Comparison of ENCODE assay signal across 1 cellular context in genomic region chr3:114290911-114291901, GRCh38.
TF ChIP-seq lines count a peak whose summit lies in the region.

No MANE protein-coding gene starts in this region.

TF ChIP-seq in GM12878, 131 proteins besides CTCF, POLR2A, EP300 and RAD21 (continues in another document):
- TF ChIP-seq YY1 (IDR thresholded peaks at IDR 0.05; ENCODE audit: low read depth, low read length): peak; percentile 79
- TF ChIP-seq, protein P1, sequence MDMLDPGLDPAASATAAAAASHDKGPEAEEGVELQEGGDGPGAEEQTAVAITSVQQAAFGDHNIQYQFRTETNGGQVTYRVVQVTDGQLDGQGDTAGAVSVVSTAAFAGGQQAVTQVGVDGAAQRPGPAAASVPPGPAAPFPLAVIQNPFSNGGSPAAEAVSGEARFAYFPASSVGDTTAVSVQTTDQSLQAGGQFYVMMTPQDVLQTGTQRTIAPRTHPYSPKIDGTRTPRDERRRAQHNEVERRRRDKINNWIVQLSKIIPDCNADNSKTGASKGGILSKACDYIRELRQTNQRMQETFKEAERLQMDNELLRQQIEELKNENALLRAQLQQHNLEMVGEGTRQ (IDR thresholded peaks at IDR 0.05; ENCODE audit: borderline replicate concordance, low read depth, low read length): no peak
- TF ChIP-seq, protein P2, sequence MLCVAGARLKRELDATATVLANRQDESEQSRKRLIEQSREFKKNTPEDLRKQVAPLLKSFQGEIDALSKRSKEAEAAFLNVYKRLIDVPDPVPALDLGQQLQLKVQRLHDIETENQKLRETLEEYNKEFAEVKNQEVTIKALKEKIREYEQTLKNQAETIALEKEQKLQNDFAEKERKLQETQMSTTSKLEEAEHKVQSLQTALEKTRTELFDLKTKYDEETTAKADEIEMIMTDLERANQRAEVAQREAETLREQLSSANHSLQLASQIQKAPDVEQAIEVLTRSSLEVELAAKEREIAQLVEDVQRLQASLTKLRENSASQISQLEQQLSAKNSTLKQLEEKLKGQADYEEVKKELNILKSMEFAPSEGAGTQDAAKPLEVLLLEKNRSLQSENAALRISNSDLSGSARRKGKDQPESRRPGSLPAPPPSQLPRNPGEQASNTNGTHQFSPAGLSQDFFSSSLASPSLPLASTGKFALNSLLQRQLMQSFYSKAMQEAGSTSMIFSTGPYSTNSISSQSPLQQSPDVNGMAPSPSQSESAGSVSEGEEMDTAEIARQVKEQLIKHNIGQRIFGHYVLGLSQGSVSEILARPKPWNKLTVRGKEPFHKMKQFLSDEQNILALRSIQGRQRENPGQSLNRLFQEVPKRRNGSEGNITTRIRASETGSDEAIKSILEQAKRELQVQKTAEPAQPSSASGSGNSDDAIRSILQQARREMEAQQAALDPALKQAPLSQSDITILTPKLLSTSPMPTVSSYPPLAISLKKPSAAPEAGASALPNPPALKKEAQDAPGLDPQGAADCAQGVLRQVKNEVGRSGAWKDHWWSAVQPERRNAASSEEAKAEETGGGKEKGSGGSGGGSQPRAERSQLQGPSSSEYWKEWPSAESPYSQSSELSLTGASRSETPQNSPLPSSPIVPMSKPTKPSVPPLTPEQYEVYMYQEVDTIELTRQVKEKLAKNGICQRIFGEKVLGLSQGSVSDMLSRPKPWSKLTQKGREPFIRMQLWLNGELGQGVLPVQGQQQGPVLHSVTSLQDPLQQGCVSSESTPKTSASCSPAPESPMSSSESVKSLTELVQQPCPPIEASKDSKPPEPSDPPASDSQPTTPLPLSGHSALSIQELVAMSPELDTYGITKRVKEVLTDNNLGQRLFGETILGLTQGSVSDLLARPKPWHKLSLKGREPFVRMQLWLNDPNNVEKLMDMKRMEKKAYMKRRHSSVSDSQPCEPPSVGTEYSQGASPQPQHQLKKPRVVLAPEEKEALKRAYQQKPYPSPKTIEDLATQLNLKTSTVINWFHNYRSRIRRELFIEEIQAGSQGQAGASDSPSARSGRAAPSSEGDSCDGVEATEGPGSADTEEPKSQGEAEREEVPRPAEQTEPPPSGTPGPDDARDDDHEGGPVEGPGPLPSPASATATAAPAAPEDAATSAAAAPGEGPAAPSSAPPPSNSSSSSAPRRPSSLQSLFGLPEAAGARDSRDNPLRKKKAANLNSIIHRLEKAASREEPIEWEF (IDR thresholded peaks at IDR 0.05; ENCODE audit: insufficient replicate concordance, low read depth, low read length): no peak
- no peak for TF ChIP-seq YBX1 (IDR thresholded peaks at IDR 0.05)
- TF ChIP-seq ZBED1 (IDR thresholded peaks at IDR 0.05; ENCODE audit: borderline replicate concordance): no peak
- TF ChIP-seq BACH1 (IDR thresholded peaks at IDR 0.05; ENCODE audit: borderline replicate concordance): peak; percentile 94
- TF ChIP-seq ATF7 (IDR thresholded peaks at IDR 0.05; ENCODE audit: low read depth): peak; percentile 63
- TF ChIP-seq RB1 (IDR thresholded peaks at IDR 0.05; ENCODE audit: borderline replicate concordance): peak; percentile 69
- no peak for TF ChIP-seq ZNF274 (IDR thresholded peaks at IDR 0.05; ENCODE audit: insufficient read depth, insufficient read length)
- peak; percentile 90; the same call in 1 of the 2 replicates for TF ChIP-seq MTA2 (IDR thresholded peaks at IDR 0.05; ENCODE audit: low read depth)
- TF ChIP-seq, protein P3, sequence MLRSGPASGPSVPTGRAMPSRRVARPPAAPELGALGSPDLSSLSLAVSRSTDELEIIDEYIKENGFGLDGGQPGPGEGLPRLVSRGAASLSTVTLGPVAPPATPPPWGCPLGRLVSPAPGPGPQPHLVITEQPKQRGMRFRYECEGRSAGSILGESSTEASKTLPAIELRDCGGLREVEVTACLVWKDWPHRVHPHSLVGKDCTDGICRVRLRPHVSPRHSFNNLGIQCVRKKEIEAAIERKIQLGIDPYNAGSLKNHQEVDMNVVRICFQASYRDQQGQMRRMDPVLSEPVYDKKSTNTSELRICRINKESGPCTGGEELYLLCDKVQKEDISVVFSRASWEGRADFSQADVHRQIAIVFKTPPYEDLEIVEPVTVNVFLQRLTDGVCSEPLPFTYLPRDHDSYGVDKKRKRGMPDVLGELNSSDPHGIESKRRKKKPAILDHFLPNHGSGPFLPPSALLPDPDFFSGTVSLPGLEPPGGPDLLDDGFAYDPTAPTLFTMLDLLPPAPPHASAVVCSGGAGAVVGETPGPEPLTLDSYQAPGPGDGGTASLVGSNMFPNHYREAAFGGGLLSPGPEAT (IDR thresholded peaks at IDR 0.05; ENCODE audit: low read depth): peak; percentile 97
- TF ChIP-seq PAX5 (IDR thresholded peaks at IDR 0.05; ENCODE audit: borderline replicate concordance, low read depth, low read length): peak; percentile 88
- TF ChIP-seq RAD51 (IDR thresholded peaks at IDR 0.05): no peak; the same call in 1 of the 2 replicates
- TF ChIP-seq ZNF384 (IDR thresholded peaks at IDR 0.05; ENCODE audit: borderline replicate concordance, low read depth, low read length): 0 out of 2 replicates have a peak, but pooled peaks have one; percentile 8
- no peak for TF ChIP-seq CEBPZ (IDR thresholded peaks at IDR 0.05; ENCODE audit: low read depth, low read length)
- peak; percentile 97 for TF ChIP-seq GATAD2B (conservative IDR thresholded peaks at IDR 0.05; ENCODE audit: low read depth)
- no peak for TF ChIP-seq SREBF1 (IDR thresholded peaks at IDR 0.05; ENCODE audit: low read length)
- TF ChIP-seq STAT1 (conservative IDR thresholded peaks at IDR 0.05): no peak
- TF ChIP-seq ZNF24 (IDR thresholded peaks at IDR 0.05): no peak
- TF ChIP-seq PBX3 (IDR thresholded peaks at IDR 0.05; ENCODE audit: insufficient replicate concordance, low read depth, low read length): no peak
- no peak for TF ChIP-seq FOS (IDR thresholded peaks at IDR 0.05; ENCODE audit: borderline replicate concordance, extremely low read depth, insufficient read length)
- TF ChIP-seq MTA3 (IDR thresholded peaks at IDR 0.05; ENCODE audit: borderline replicate concordance, low read length): no peak
- no peak for TF ChIP-seq EZH2 (IDR thresholded peaks at IDR 0.05; ENCODE audit: borderline replicate concordance, control insufficient read depth, low read depth, low read length)
- no peak for TF ChIP-seq SREBF2 (IDR thresholded peaks at IDR 0.05; ENCODE audit: low read length)
- TF ChIP-seq SMAD5 (IDR thresholded peaks at IDR 0.05; ENCODE audit: low read depth): no peak
- no peak for TF ChIP-seq FOXK2 (IDR thresholded peaks at IDR 0.05)
- TF ChIP-seq NKRF (conservative IDR thresholded peaks at IDR 0.05): no peak; the same call in 1 of the 2 replicates
- no peak for TF ChIP-seq ZBTB33 (IDR thresholded peaks at IDR 0.05)
- TF ChIP-seq SKIL (IDR thresholded peaks at IDR 0.05; ENCODE audit: low read depth, poor library complexity, severe bottlenecking): peak; percentile 83
- TF ChIP-seq FOXM1 (IDR thresholded peaks at IDR 0.05; ENCODE audit: low read depth, low read length): peak; percentile 93
- no peak for TF ChIP-seq CREM (IDR thresholded peaks at IDR 0.05; ENCODE audit: low read depth)
- TF ChIP-seq PKNOX1 (IDR thresholded peaks at IDR 0.05): peak; percentile 67; the same call in 1 of the 2 replicates
- no peak for TF ChIP-seq SP1 (IDR thresholded peaks at IDR 0.05; ENCODE audit: low read depth, low read length)
- no peak for TF ChIP-seq NR2C1 (IDR thresholded peaks at IDR 0.05)
